ENCODE assay signal across 15 cellular contexts in the genomic region with DNA sequence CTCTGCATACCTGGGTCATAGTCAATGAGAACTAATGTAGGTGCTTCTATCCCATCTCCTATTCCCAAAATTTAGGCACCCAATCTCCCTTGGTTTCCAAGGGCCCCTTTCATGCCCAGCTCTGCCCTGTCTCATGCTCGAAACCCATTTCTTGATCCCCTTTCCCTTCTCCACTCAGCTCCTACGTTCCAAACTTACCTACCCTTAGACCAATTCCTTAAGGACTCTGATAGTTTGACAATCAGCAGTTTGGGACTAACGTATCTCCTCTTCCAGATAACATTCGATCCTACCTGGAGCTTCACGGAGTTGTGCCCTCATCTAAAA.
DNase-seq lines count a peak whose midpoint lies in the region; ATAC-seq, FAIRE-seq and TF ChIP-seq lines count a peak whose summit lies in the region.
"Had no signal": no experiment of that assay in that cellular context is flagged by ENCODE, and none has a peak within 500 bp of the region (broad histone marks: within the 10 kb centered on the region; RNA-seq: fewer than 3 reads in every experiment).

No MANE protein-coding gene starts in this region.

- H3K27me3 Mint-ChIP-seq in progenitor cell of endocrine pancreas = peaks cover 12% of the 10 kb centered on the region
- H3K27me3 Mint-ChIP-seq: activated T-helper 17 cell treated with anti-CD3 and anti-CD28 coated beads, Interleukin-2, amount 50 U/mL, for 72 hours; memory B cell had no signal

- TF ChIP-seq POLR2A in HepG2 (IDR thresholded peaks at IDR 0.05; ENCODE audit: insufficient read depth in 1 of 2, low read depth in 2 of 2, low read length in 2 of 2) (no peak), right lobe of liver (IDR thresholded peaks at IDR 0.05) (no peak)

- no peaks in the 10 kb centered on the region for H3K36me3 Mint-ChIP-seq in progenitor cell of endocrine pancreas (ENCODE audit: insufficient read depth)
- H3K36me3 Mint-ChIP-seq in stimulated activated effector memory CD8-positive, alpha-beta T cell treated with anti-CD3 and anti-CD28 coated beads, Interleukin-12 subunit alpha, Interleukin-12 subunit beta, amount 100 ng/mL, for 72 hours = no peaks in the 10 kb centered on the region
- H3K36me3 Mint-ChIP-seq: memory B cell had no signal

- no peak overlapping the region for H3K27ac ChIP-seq in HepG2 (ENCODE audit: extremely low read length, insufficient read depth, low read length)
- H3K27ac ChIP-seq in right lobe of liver = no peak overlapping the region
- H3K27ac ChIP-seq in epithelial cell of prostate = peak overlapping the region; percentile 81

- H3K9me3 Mint-ChIP-seq in progenitor cell of endocrine pancreas (ENCODE audit: low read depth) = no peaks in the 10 kb centered on the region
- no peaks in the 10 kb centered on the region for H3K9me3 Mint-ChIP-seq in stimulated activated effector memory CD8-positive, alpha-beta T cell treated with anti-CD3 and anti-CD28 coated beads, Interleukin-12 subunit alpha, Interleukin-12 subunit beta, amount 100 ng/mL, for 72 hours
- H3K9me3 Mint-ChIP-seq: activated T-helper 17 cell treated with anti-CD3 and anti-CD28 coated beads, Interleukin-2, amount 50 U/mL, for 72 hours; memory B cell had no signal

- no peak overlapping the region for H3K4me3 Mint-ChIP-seq in progenitor cell of endocrine pancreas (ENCODE audit: low read depth)
- H3K4me3 Mint-ChIP-seq in stimulated activated effector memory CD8-positive, alpha-beta T cell treated with anti-CD3 and anti-CD28 coated beads, Interleukin-12 subunit alpha, Interleukin-12 subunit beta, amount 100 ng/mL, for 72 hours = no peak overlapping the region
- H3K4me3 Mint-ChIP-seq: activated T-helper 17 cell treated with anti-CD3 and anti-CD28 coated beads, Interleukin-2, amount 50 U/mL, for 72 hours; memory B cell had no signal

- DNase-seq in HepG2 (ENCODE audit: low spot score) (no peak), right lobe of liver (no peak), epithelial cell of prostate (ENCODE audit: low read depth, low spot score) (no peak), progenitor cell of endocrine pancreas (ENCODE audit: low spot score, unreplicated experiment) (no peak), NCI-H226 (no peak), T-helper 9 cell (no peak)
- DNase-seq in stimulated activated effector memory CD8-positive, alpha-beta T cell treated with anti-CD3 and anti-CD28 coated beads, Interleukin-12 subunit alpha, Interleukin-12 subunit beta, amount 100 ng/mL, for 72 hours (ENCODE audit: low spot score in 2 of 2) = no peak
- DNase-seq: activated CD4-positive, alpha-beta T cell treated with anti-CD3 and anti-CD28 coated beads, Interleukin-2, amount 50 U/mL, for 1 hour; GF-D8; stimulated activated CD4-positive, alpha-beta T cell treated with anti-CD3 and anti-CD28 coated beads, Interleukin-4, amount 100 ng/mL, for 1 hour had no signal

- H3K79me2 ChIP-seq in HepG2 (ENCODE audit: insufficient read depth, low read length) = no peaks in the 10 kb centered on the region

- FAIRE-seq in HepG2 (lab: Jason Lieb, UNC) = no peak
- FAIRE-seq: GM19239 had no signal

- H4K20me1 ChIP-seq in HepG2 (ENCODE audit: insufficient read depth, low read length) = no peaks in the 10 kb centered on the region

- CTCF ChIA-PET in HepG2 (lab: Yijun Ruan, JAX; ENCODE audit: low intra/inter-chr PET ratio, low total read pairs) = interaction anchor here (1.3 kb wide), 1 partner anchor 263 kb away, joined by 5 read pairs; no protein-coding TSS in a partner anchor

- H3K4me2 ChIP-seq in HepG2 (ENCODE audit: low read depth, low read length) = peak overlapping the region; percentile 66; the same call in 1 of the 2 replicates

- no peak for TF ChIP-seq EP300 in HepG2 (IDR thresholded peaks at IDR 0.05; ENCODE audit: low read depth in 2 of 2, low read length in 2 of 2)
- no peak for TF ChIP-seq EP300 in HepG2 (CRISPR knock-in tag; IDR thresholded peaks at IDR 0.05; ENCODE audit: borderline replicate concordance)

- TF ChIP-seq RAD21 in HepG2 (CRISPR knock-in tag; IDR thresholded peaks at IDR 0.05) = no peak

- POLR2A ChIA-PET in HepG2 (lab: Yijun Ruan, JAX) = interaction anchor here (1.0 to 2.1 kb wide), 2 partner anchors 18 to 263 kb away, joined by 4 to 5 read pairs; no protein-coding TSS in a partner anchor

- no peaks in the 10 kb centered on the region for H3K36me3 ChIP-seq in HepG2 (replicated peaks in 1 of 2; ENCODE audit: control insufficient read depth in 1 of 2, insufficient read depth in 2 of 2, low read length in 2 of 2)
- H3K36me3 ChIP-seq in right lobe of liver = no peaks in the 10 kb centered on the region

- H3K27ac Mint-ChIP-seq in progenitor cell of endocrine pancreas = no peak overlapping the region
- H3K27ac Mint-ChIP-seq in stimulated activated effector memory CD8-positive, alpha-beta T cell treated with anti-CD3 and anti-CD28 coated beads, Interleukin-12 subunit alpha, Interleukin-12 subunit beta, amount 100 ng/mL, for 72 hours = no peak overlapping the region
- H3K27ac Mint-ChIP-seq: activated T-helper 17 cell treated with anti-CD3 and anti-CD28 coated beads, Interleukin-2, amount 50 U/mL, for 72 hours; memory B cell had no signal

- H3K4me1 ChIP-seq in HepG2 (ENCODE audit: insufficient read depth, low read length) (peaks cover 26% of the 10 kb centered on the region), right lobe of liver (peaks cover 0 to 5% (median 2%) of the 10 kb centered on the region in 4 donors)
- H3K4me1 ChIP-seq: Caco-2 had no signal

- intact Hi-C loops in HepG2 (cut with micrococcal nuclease; ENCODE audit: unreplicated experiment) (loop anchor here (2.0 to 5.0 kb wide), 2 partner anchors 168 to 265 kb away; a partner anchor contains a TSS), right lobe of liver (cut with DNase I) (no loop called here)

- H3K9me3 ChIP-seq in HepG2 (ENCODE audit: low read length) (no peaks in the 10 kb centered on the region), right lobe of liver (no peaks in the 10 kb centered on the region)
- H3K9me3 ChIP-seq: Caco-2 had no signal

- H2AFZ ChIP-seq in HepG2 (ENCODE audit: low read length) = no peak overlapping the region

- H3K4me3 ChIP-seq in HepG2 (replicated peaks in 1 of 3; ENCODE audit: insufficient read depth in 1 of 3, low read depth in 2 of 3, low read length in 3 of 3) (no peak overlapping the region), right lobe of liver (no peak overlapping the region)

- WGBS in HepG2 (ENCODE audit: low lambda C conversion rate) = 79% methylated on average over 5 of the region's 5 CpGs
- 80% methylated on average over 5 of the region's 5 CpGs for WGBS in right lobe of liver (ENCODE audit: insufficient coverage, low coverage, low lambda C conversion rate, missing lambda C conversion rate)

- no peak overlapping the region for H3K9ac ChIP-seq in HepG2 (ENCODE audit: insufficient read depth, low read depth, low read length)

- ATAC-seq in HepG2 (peak; percentile 27), right lobe of liver (no peak), GM21390 (IDR thresholded peaks at IDR 0.05; ENCODE audit: unreplicated experiment) (no peak)
- no peak for ATAC-seq in stimulated activated effector memory CD8-positive, alpha-beta T cell treated with anti-CD3 and anti-CD28 coated beads, Interleukin-12 subunit alpha, Interleukin-12 subunit beta, amount 100 ng/mL, for 72 hours
- ATAC-seq: activated T-helper 17 cell treated with anti-CD3 and anti-CD28 coated beads, Interleukin-2, amount 50 U/mL, for 72 hours had no signal

- no TSS peak for BruUV-seq in HepG2 (replicated peaks; lab: Mats Ljungman, UMichigan)

- peaks cover 16% of the 10 kb centered on the region for H3K4me1 Mint-ChIP-seq in progenitor cell of endocrine pancreas (ENCODE audit: low read depth)
- no peaks in the 10 kb centered on the region for H3K4me1 Mint-ChIP-seq in stimulated activated effector memory CD8-positive, alpha-beta T cell treated with anti-CD3 and anti-CD28 coated beads, Interleukin-12 subunit alpha, Interleukin-12 subunit beta, amount 100 ng/mL, for 72 hours
- H3K4me1 Mint-ChIP-seq: activated T-helper 17 cell treated with anti-CD3 and anti-CD28 coated beads, Interleukin-2, amount 50 U/mL, for 72 hours had no signal

- in situ Hi-C loops in HepG2 (cut with HindIII; ENCODE audit: extremely low pct_ligation_motif_present, low pct_unique_long_range_greater_than_20kb) = no loop called here

- TF ChIP-seq CTCF in HepG2 (CRISPR knock-in tag; IDR thresholded peaks at IDR 0.05) (no peak), right lobe of liver (IDR thresholded peaks at IDR 0.05) (no peak), progenitor cell of endocrine pancreas (IDR thresholded peaks at IDR 0.05; ENCODE audit: unreplicated experiment) (peak; percentile 2)

- H3K27me3 ChIP-seq in HepG2 (ENCODE audit: control insufficient read depth in 1 of 2, insufficient read depth in 2 of 2, low read length in 2 of 2) = peaks cover 3 to 28% of the 10 kb centered on the region in 2 experiments; a peak in 3 of 5 replicates
- H3K27me3 ChIP-seq in right lobe of liver = no peaks in the 10 kb centered on the region

TF ChIP-seq in HepG2, 621 proteins besides CTCF, POLR2A, EP300 and RAD21 (continues in another document):
- TF ChIP-seq, protein P1, sequence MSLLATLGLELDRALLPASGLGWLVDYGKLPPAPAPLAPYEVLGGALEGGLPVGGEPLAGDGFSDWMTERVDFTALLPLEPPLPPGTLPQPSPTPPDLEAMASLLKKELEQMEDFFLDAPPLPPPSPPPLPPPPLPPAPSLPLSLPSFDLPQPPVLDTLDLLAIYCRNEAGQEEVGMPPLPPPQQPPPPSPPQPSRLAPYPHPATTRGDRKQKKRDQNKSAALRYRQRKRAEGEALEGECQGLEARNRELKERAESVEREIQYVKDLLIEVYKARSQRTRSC (CRISPR knock-in tag; IDR thresholded peaks at IDR 0.05; ENCODE audit: low read depth) = no peak
- TF ChIP-seq SSRP1 (CRISPR knock-in tag; IDR thresholded peaks at IDR 0.05) = no peak
- TF ChIP-seq ZMAT3 (CRISPR knock-in tag; conservative IDR thresholded peaks at IDR 0.05) = no peak
- TF ChIP-seq SOX13 (IDR thresholded peaks at IDR 0.05) = no peak
- TF ChIP-seq SOX13 (CRISPR knock-in tag; conservative IDR thresholded peaks at IDR 0.05 in 1 of 2, IDR thresholded peaks at IDR 0.05 in 1 of 2) = no peak
- no peak for TF ChIP-seq CHD4 (IDR thresholded peaks at IDR 0.05; ENCODE audit: borderline replicate concordance, low read length)
- TF ChIP-seq SP4 (CRISPR knock-in tag; IDR thresholded peaks at IDR 0.05) = peak; percentile 9; the same call in 1 of the 2 replicates
- no peak for TF ChIP-seq GTF2F1 (IDR thresholded peaks at IDR 0.05; ENCODE audit: low read length)
- no peak for TF ChIP-seq ZNF430 (CRISPR knock-in tag; IDR thresholded peaks at IDR 0.05)
